In genomic region chr1:152962876-152963415, GRCh38 we compare ENCODE assay signal across 38 cellular contexts. TPM values are rescaled to one million over a fixed set of nuclear protein-coding genes. Genes with fewer than 3 reads are reported as not detected.
"Had no signal": no experiment of that assay in that cellular context is flagged by ENCODE, and none has a peak within 500 bp of the region (broad histone marks: within the 10 kb centered on the region; RNA-seq: fewer than 3 reads in every experiment).

No MANE protein-coding gene starts in this region.

- ATAC-seq: activated CD4-positive, alpha-beta T cell treated with anti-CD3 and anti-CD28 coated beads for 36 hours; activated CD4-positive, CD25-positive, alpha-beta regulatory T cell treated with anti-CD3 and anti-CD28 coated beads, Interleukin-2, amount 50 U/mL, for 24 hours; activated CD8-positive, alpha-beta T cell treated with anti-CD3 and anti-CD28 coated beads, Interleukin-2, amount 10 ng/mL, durations not matched to agents 7 days and 5 days; activated naive CD8-positive, alpha-beta T cell treated with anti-CD3 and anti-CD28 coated beads, Interleukin-2, amount 50 U/mL, for 24 hours; K562; PC-3; Right ventricle myocardium inferior; WTC11 had no signal

- H3K4me3 Mint-ChIP-seq: activated CD4-positive, alpha-beta T cell treated with anti-CD3 and anti-CD28 coated beads for 36 hours; activated CD4-positive, alpha-beta T cell treated with anti-CD3 and anti-CD28 coated beads, Interleukin-2, amount 10 ng/mL, durations not matched to agents 7 days and 5 days; activated CD8-positive, alpha-beta T cell treated with anti-CD3 and anti-CD28 coated beads, Interleukin-2, amount 10 ng/mL, durations not matched to agents 7 days and 5 days; activated naive CD4-positive, alpha-beta T cell treated with anti-CD3 and anti-CD28 coated beads, Interleukin-2, amount 10 ng/mL, durations not matched to agents 7 days and 5 days; activated naive CD8-positive, alpha-beta T cell; activated naive CD8-positive, alpha-beta T cell treated with anti-CD3 and anti-CD28 coated beads, Interleukin-2, amount 50 U/mL, for 24 hours; brain; WTC11 had no signal

- DNase-seq: activated CD4-positive, alpha-beta T cell treated with anti-CD3 and anti-CD28 coated beads for 36 hours; activated CD4-positive, alpha-beta T cell treated with anti-CD3 and anti-CD28 coated beads, Interleukin-2, amount 10 ng/mL, durations not matched to agents 7 days and 5 days; activated CD4-positive, alpha-beta T cell treated with anti-CD3 and anti-CD28 coated beads, Interleukin-2, amount 50 U/mL, for 48 hours; activated CD8-positive, alpha-beta memory T cell treated with anti-CD3 and anti-CD28 coated beads, Interleukin-2, amount 50 U/mL, for 48 hours; activated CD8-positive, alpha-beta T cell treated with anti-CD3 and anti-CD28 coated beads, Interleukin-2, amount 10 ng/mL, durations not matched to agents 7 days and 5 days; activated effector memory CD4-positive, alpha-beta T cell treated with Interleukin-2 at 50 U/mL for 16 hours; activated naive CD4-positive, alpha-beta T cell treated with anti-CD3 and anti-CD28 coated beads, Interleukin-2, amount 10 ng/mL, durations not matched to agents 7 days and 5 days; activated naive CD8-positive, alpha-beta T cell treated with anti-CD3 and anti-CD28 coated beads, Interleukin-2, amount 50 U/mL, for 24 hours; activated T-cell treated with anti-CD3 and anti-CD28 coated beads, Interleukin-2, amount 50 U/mL, for 48 hours; anterior cingulate cortex; central memory CD4-positive, alpha-beta T cell; Kasumi-1; MM.1S; MV-4-11; NCI-H1092; NCI-H1417; NCI-H146; NCI-H187; NCI-H2029 treated with DMSO at 0.1 percent for 48 hours; NCI-H2107; NCI-H2171; NCI-H510A treated with DMSO at 0.1 percent for 48 hours; NCI-H69; NK-92 treated with Interleukin-12 subunit alpha and Interleukin-12 subunit beta, amount 100 ng/mL, for 24 hours; PC-3; SIG-M5; SW 1271; T-helper 1 cell; T-helper 2 cell; T1000 had no signal

- H3K27me3 Mint-ChIP-seq: brain had no signal

- H3K27ac Mint-ChIP-seq: activated CD4-positive, alpha-beta T cell treated with anti-CD3 and anti-CD28 coated beads for 36 hours; activated CD4-positive, alpha-beta T cell treated with anti-CD3 and anti-CD28 coated beads, Interleukin-2, amount 10 ng/mL, durations not matched to agents 7 days and 5 days; activated CD8-positive, alpha-beta T cell treated with anti-CD3 and anti-CD28 coated beads, Interleukin-2, amount 10 ng/mL, durations not matched to agents 7 days and 5 days; activated naive CD4-positive, alpha-beta T cell treated with anti-CD3 and anti-CD28 coated beads, Interleukin-2, amount 10 ng/mL, durations not matched to agents 7 days and 5 days; activated naive CD8-positive, alpha-beta T cell; activated naive CD8-positive, alpha-beta T cell treated with anti-CD3 and anti-CD28 coated beads, Interleukin-2, amount 50 U/mL, for 24 hours; brain; WTC11 had no signal

- H3K4me1 Mint-ChIP-seq: activated naive CD4-positive, alpha-beta T cell treated with anti-CD3 and anti-CD28 coated beads, Interleukin-2, amount 10 ng/mL, durations not matched to agents 7 days and 5 days; activated naive CD8-positive, alpha-beta T cell treated with anti-CD3 and anti-CD28 coated beads, Interleukin-2, amount 50 U/mL, for 24 hours; brain; WTC11 had no signal

- H3K4me3 ChIP-seq: K562 had no signal

- H3K27ac ChIP-seq: RWPE1 had no signal

- H3K9me3 Mint-ChIP-seq: activated CD4-positive, alpha-beta T cell treated with anti-CD3 and anti-CD28 coated beads, Interleukin-2, amount 10 ng/mL, durations not matched to agents 7 days and 5 days; activated naive CD4-positive, alpha-beta T cell treated with anti-CD3 and anti-CD28 coated beads, Interleukin-2, amount 10 ng/mL, durations not matched to agents 7 days and 5 days; activated naive CD8-positive, alpha-beta T cell treated with anti-CD3 and anti-CD28 coated beads, Interleukin-2, amount 50 U/mL, for 24 hours; brain had no signal

- H3K36me3 Mint-ChIP-seq: activated naive CD4-positive, alpha-beta T cell treated with anti-CD3 and anti-CD28 coated beads, Interleukin-2, amount 10 ng/mL, durations not matched to agents 7 days and 5 days; activated naive CD8-positive, alpha-beta T cell; brain; WTC11 had no signal

RNA-seq across cellular contexts. Expression of gene SPRR4, which starts 7.5 kb away (rescaled TPM):
- total RNA-seq: activated CD4-positive, alpha-beta T cell treated with anti-CD3 and anti-CD28 coated beads for 36 hours; activated CD4-positive, alpha-beta T cell treated with anti-CD3 and anti-CD28 coated beads, Interleukin-2, amount 10 ng/mL, durations not matched to agents 7 days and 5 days; activated CD8-positive, alpha-beta T cell treated with anti-CD3 and anti-CD28 coated beads, Interleukin-2, amount 10 ng/mL, durations not matched to agents 7 days and 5 days; cerebellum; K562; PC-3; Right ventricle myocardium inferior; WTC11 had no signal
- polyA plus RNA-seq: K562 had no signal

RNA-seq across cellular contexts. Expression of gene SPRR5, which starts 15.9 kb away (rescaled TPM):
- total RNA-seq: activated CD4-positive, alpha-beta T cell treated with anti-CD3 and anti-CD28 coated beads for 36 hours; activated CD4-positive, alpha-beta T cell treated with anti-CD3 and anti-CD28 coated beads, Interleukin-2, amount 10 ng/mL, durations not matched to agents 7 days and 5 days; activated CD8-positive, alpha-beta T cell treated with anti-CD3 and anti-CD28 coated beads, Interleukin-2, amount 10 ng/mL, durations not matched to agents 7 days and 5 days; cerebellum; K562; PC-3; Right ventricle myocardium inferior; WTC11 had no signal
- polyA plus RNA-seq: K562 had no signal

RNA-seq across cellular contexts. Expression of gene SPRR1A, which starts 20.9 kb away (rescaled TPM):
- total RNA-seq: activated CD4-positive, alpha-beta T cell treated with anti-CD3 and anti-CD28 coated beads for 36 hours; activated CD4-positive, alpha-beta T cell treated with anti-CD3 and anti-CD28 coated beads, Interleukin-2, amount 10 ng/mL, durations not matched to agents 7 days and 5 days; activated CD8-positive, alpha-beta T cell treated with anti-CD3 and anti-CD28 coated beads, Interleukin-2, amount 10 ng/mL, durations not matched to agents 7 days and 5 days; cerebellum; K562; PC-3; Right ventricle myocardium inferior; WTC11 had no signal
- polyA plus RNA-seq: K562 had no signal

RNA-seq across cellular contexts. Expression of gene SPRR3, which starts 38.6 kb away (rescaled TPM):
- total RNA-seq: activated CD4-positive, alpha-beta T cell treated with anti-CD3 and anti-CD28 coated beads for 36 hours; activated CD4-positive, alpha-beta T cell treated with anti-CD3 and anti-CD28 coated beads, Interleukin-2, amount 10 ng/mL, durations not matched to agents 7 days and 5 days; activated CD8-positive, alpha-beta T cell treated with anti-CD3 and anti-CD28 coated beads, Interleukin-2, amount 10 ng/mL, durations not matched to agents 7 days and 5 days; cerebellum; K562; Right ventricle myocardium inferior; WTC11 had no signal
- polyA plus RNA-seq: K562 had no signal

RNA-seq across cellular contexts. Expression of gene IVL, which starts 54.6 kb away (rescaled TPM):
- total RNA-seq: activated CD4-positive, alpha-beta T cell treated with anti-CD3 and anti-CD28 coated beads, Interleukin-2, amount 10 ng/mL, durations not matched to agents 7 days and 5 days; activated CD8-positive, alpha-beta T cell treated with anti-CD3 and anti-CD28 coated beads, Interleukin-2, amount 10 ng/mL, durations not matched to agents 7 days and 5 days; cerebellum; K562; Right ventricle myocardium inferior; WTC11 had no signal
- polyA plus RNA-seq: K562 had no signal
